Comparison of ENCODE assay signal across 8 cellular contexts in the genomic region with DNA sequence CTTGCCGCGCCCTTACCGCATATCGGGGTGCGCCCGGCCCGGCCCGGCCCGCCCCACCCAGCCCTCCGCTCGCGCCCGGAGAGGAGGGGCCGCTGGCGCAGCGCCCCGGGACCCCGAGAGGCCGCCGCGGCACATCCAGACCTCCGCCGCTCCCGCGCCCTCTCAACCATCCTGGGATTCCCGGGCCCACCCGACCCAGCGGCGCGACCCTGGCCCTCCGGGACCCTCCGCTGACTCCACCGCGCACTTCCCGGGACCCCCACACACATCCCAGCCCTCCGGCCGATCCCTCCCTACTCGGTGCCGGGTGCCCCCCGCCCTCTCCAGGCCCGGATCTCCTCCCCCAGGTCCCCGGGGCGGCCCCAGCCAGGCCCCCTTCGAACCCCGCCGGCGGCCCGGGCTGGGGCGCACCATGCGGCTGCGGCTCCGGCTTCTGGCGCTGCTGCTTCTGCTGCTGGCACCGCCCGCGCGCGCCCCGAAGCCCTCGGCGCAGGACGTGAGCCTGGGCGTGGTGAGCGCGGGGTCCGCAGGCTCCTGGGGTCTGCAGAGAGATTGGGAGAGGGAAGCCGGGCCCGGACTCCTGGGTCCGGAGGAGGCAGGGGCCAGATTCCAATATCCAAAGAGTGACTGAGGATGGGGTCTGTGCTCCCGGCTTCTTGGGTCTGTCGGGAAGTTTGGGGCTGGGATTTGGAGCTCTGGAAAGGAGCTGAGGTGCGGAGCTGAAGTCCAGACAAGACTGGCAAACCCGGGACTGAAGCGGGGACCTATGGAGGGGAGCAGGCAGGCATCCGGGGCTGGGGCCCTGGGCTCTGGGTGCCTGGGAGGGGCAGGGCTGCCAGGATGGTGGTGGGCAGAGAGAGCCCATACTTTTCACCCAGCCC. TPM values are rescaled to one million over a fixed set of nuclear protein-coding genes. Genes with fewer than 3 reads are reported as not detected.
A peak's percentile ranks its signal among the peaks of the same experiment; 100 is the strongest.
DNase-seq lines count a peak whose midpoint lies in the region; TF ChIP-seq lines count a peak whose summit lies in the region.

A gene with protein sequence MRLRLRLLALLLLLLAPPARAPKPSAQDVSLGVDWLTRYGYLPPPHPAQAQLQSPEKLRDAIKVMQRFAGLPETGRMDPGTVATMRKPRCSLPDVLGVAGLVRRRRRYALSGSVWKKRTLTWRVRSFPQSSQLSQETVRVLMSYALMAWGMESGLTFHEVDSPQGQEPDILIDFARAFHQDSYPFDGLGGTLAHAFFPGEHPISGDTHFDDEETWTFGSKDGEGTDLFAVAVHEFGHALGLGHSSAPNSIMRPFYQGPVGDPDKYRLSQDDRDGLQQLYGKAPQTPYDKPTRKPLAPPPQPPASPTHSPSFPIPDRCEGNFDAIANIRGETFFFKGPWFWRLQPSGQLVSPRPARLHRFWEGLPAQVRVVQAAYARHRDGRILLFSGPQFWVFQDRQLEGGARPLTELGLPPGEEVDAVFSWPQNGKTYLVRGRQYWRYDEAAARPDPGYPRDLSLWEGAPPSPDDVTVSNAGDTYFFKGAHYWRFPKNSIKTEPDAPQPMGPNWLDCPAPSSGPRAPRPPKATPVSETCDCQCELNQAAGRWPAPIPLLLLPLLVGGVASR (plus strand): TSS at position 56 of the 881 bp plus-strand sequence. CDS start 357 bp downstream, at position 413.

- peak within 1 kb of the TSS; percentile 45 for H3K4me3 ChIP-seq in Caco-2 (ENCODE audit: low read depth, low read length)
- H3K4me3 ChIP-seq in Peyer's patch: peak within 1 kb of the TSS; percentile 23 to 59 (median 42)
- peak within 1 kb of the TSS; percentile 48 to 60 (median 54) for H3K4me3 ChIP-seq in esophagus muscularis mucosa
- peak within 1 kb of the TSS; percentile 99 for H3K4me3 ChIP-seq in neutrophil (ENCODE audit: low read depth in 1 of 2, low read length in 1 of 2)

- no peak for DNase-seq in Caco-2
- no peak for DNase-seq in Peyer's patch
- DNase-seq in esophagus muscularis mucosa (ENCODE audit: extremely low spot score): no peak
- no peak for DNase-seq in hepatic stellate cell (ENCODE audit: low spot score)
- DNase-seq in NCI-H2196 treated with DMSO at 0.1 percent for 48 hours (lab: John Stamatoyannopoulos, UW; ENCODE audit: unreplicated experiment): no peak
- no peak for DNase-seq in COLO668 (lab: John Stamatoyannopoulos, UW; ENCODE audit: unreplicated experiment)
- DNase-seq in islet precursor cell: no peak

- no peak for TF ChIP-seq EP300 in esophagus muscularis mucosa (IDR thresholded peaks at IDR 0.05)

- H3K9me3 Mint-ChIP-seq in Caco-2 (ENCODE audit: unreplicated experiment): no peaks in the 10 kb centered on the region

- intact Hi-C loops in Caco-2 (cut with micrococcal nuclease; ENCODE audit: unreplicated experiment): no loop called here
- intact Hi-C loops in esophagus muscularis mucosa (cut with DNase I): no loop called here

- TF ChIP-seq CTCF in Caco-2 (IDR thresholded peaks at IDR 0.05; ENCODE audit: insufficient read depth in 1 of 2, low read depth in 1 of 2, low read length in 1 of 2, severe bottlenecking in 1 of 2, unreplicated experiment in 1 of 2) (no peak), Peyer's patch (IDR thresholded peaks at IDR 0.05) (no peak), esophagus muscularis mucosa (IDR thresholded peaks at IDR 0.05) (no peak), neutrophil (IDR thresholded peaks at IDR 0.05) (no peak)

- peaks cover 4% of the 10 kb centered on the region for H3K27me3 Mint-ChIP-seq in Caco-2 (ENCODE audit: insufficient read depth, unreplicated experiment)

- TF ChIP-seq POLR2A in Peyer's patch (IDR thresholded peaks at IDR 0.05) (no peak), esophagus muscularis mucosa (IDR thresholded peaks at IDR 0.05; ENCODE audit: low read depth) (no peak)

- peak within 1 kb of the TSS; percentile 61 for H3K4me3 Mint-ChIP-seq in Caco-2 (ENCODE audit: unreplicated experiment)

- no TSS peak for BruUV-seq in Caco-2 (replicated peaks; lab: Mats Ljungman, UMichigan)

- H3K4me1 Mint-ChIP-seq in Caco-2 (ENCODE audit: low read depth, unreplicated experiment): no peaks in the 10 kb centered on the region

- H3K9me3 ChIP-seq in Caco-2 (no peaks in the 10 kb centered on the region), Peyer's patch (no peaks in the 10 kb centered on the region), esophagus muscularis mucosa (no peaks in the 10 kb centered on the region), neutrophil (no peaks in the 10 kb centered on the region)

- H3K27me3 ChIP-seq in Caco-2 (replicated peaks; ENCODE audit: control insufficient read depth, insufficient read depth, low read length) (no peaks in the 10 kb centered on the region; the same call in 1 of the 2 replicates), Peyer's patch (peaks cover 0 to 50% of the 10 kb centered on the region in 2 donors), esophagus muscularis mucosa (peaks cover 6 to 98% (median 55%) of the 10 kb centered on the region in 4 donors), neutrophil (peaks cover 6% of the 10 kb centered on the region)

- H3K27ac Mint-ChIP-seq in Caco-2 (ENCODE audit: unreplicated experiment): no peak within 1 kb of the TSS

- H3K36me3 ChIP-seq in Caco-2 (ENCODE audit: control insufficient read depth, insufficient read depth, low read length) (no peaks in the 10 kb centered on the region), Peyer's patch (no peaks in the 10 kb centered on the region), esophagus muscularis mucosa (no peaks in the 10 kb centered on the region), neutrophil (peaks cover 40% of the 10 kb centered on the region)

- H3K27ac ChIP-seq in Peyer's patch (peak within 1 kb of the TSS in 2 of 4 donors; percentile 12 to 57), esophagus muscularis mucosa (replicated peaks in 1 of 4) (no peak within 1 kb of the TSS), neutrophil (peak within 1 kb of the TSS; percentile 94)

- WGBS in esophagus muscularis mucosa: 1% methylated on average over 34 of the region's 75 CpGs

- POLR2A ChIA-PET in Caco-2 (lab: Charles Lee): no interaction called here

- H3K36me3 Mint-ChIP-seq in Caco-2 (ENCODE audit: insufficient read depth, unreplicated experiment): no peaks in the 10 kb centered on the region

- H3K4me1 ChIP-seq in Caco-2: no peaks in the 10 kb centered on the region
- H3K4me1 ChIP-seq in Peyer's patch: peaks cover 0 to 24% (median 18%) of the 10 kb centered on the region in 4 donors
- H3K4me1 ChIP-seq in esophagus muscularis mucosa: peaks cover 20 to 25% (median 23%) of the 10 kb centered on the region in 4 donors
- H3K4me1 ChIP-seq in neutrophil (ENCODE audit: control insufficient read depth in 1 of 2, insufficient read depth in 1 of 2, low read depth in 1 of 2, low read length in 1 of 2): peaks cover 68 to 75% of the 10 kb centered on the region in 2 experiments

- CTCF ChIA-PET in Caco-2 (lab: Charles Lee): interaction anchor here (0.8 to 2.7 kb wide), 3 partner anchors 11 to 19 kb away, joined by 4 to 18 read pairs (median 17); no protein-coding TSS in a partner anchor

RNA-seq across cellular contexts. Expression of the gene that starts here (rescaled TPM):
- total RNA-seq in Caco-2 (2022) (0.11 and 0.14 TPM in 2 replicates), Peyer's patch (1 to 10 TPM in 3 of 4 donors, not detected in 1; 1.4 to 3.3 (median 2.4) TPM), esophagus muscularis mucosa (1 to 10 TPM in 1 of 4 donors, under 1 TPM in 3; under 0.01 to 4.5 (median 0.12) TPM)

Comparison
In these comparisons a context has a peak if more than half of its experiments do, and no peak if none do; other contexts are left out.
1. H3K4me3 ChIP-seq: peak in every context shown above with its lines; median percentile 99 in neutrophil; 54 in esophagus muscularis mucosa; 45 in Caco-2; 42 in Peyer's patch.